Comparison of ENCODE assay signal across 8 cellular contexts in the genomic region with DNA sequence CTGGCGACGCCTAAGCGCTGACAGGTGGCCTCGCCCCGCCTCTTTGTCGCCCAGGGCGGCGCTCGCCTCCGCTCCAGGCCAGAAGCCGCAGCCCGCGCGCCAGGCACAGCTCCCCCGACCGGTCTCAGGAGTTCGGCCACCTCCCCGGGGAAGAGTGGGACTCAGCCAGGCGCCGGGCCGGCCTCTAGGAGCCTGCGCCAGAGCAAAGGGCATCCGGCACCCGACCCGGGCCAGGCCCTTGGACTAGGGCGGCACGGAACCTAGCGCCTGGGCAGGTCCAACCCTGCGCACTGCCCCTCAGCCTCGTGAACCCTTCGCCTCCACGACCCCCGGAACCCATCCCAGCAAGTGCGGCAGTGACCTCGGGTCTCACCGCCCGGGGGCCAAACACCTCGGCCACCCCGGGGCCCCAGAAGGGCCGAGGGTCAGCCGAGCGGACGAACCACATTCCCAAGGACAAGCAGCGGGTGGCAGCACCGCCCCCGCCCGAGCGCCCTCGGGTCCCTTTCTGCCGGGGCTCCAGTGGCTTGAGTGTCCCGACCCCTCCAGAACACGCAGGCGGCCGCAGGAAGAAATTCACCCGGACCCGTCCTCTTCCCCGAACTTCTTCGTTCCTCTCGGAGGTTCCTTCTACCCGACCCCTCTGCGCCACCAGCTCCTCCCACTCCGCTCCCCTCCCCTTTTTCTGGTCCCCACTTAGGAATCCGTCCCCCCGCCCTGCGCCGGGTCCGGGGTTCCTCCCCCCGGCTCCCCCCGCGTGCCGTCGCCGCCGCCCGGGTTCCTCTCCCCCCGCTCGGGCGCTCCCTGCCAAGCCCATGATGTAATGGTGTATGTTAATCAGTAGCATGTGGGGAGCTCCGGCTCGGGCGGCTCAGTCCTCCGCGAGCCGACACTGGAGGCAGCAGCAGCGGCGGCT.
DNase-seq lines count a peak whose midpoint lies in the region; ATAC-seq and TF ChIP-seq lines count a peak whose summit lies in the region.

No MANE protein-coding gene starts in this region.

- peak; percentile 69 for ATAC-seq in HG03354 (IDR thresholded peaks at IDR 0.05; ENCODE audit: poor library complexity, severe bottlenecking, unreplicated experiment)

- peak; percentile 12; the same call in 1 of the 2 replicates for TF ChIP-seq CTCF in C4-2B (conservative IDR thresholded peaks at IDR 0.05)

- DNase-seq in GM19238 (ENCODE audit: insufficient read length, low spot score) (peak; percentile 77), NCI-H748 treated with DMSO at 0.1 percent for 48 hours (lab: John Stamatoyannopoulos, UW) (peak; percentile 32), activated T-cell treated with anti-CD3 and anti-CD28 coated beads for 1 hour (ENCODE audit: low read depth) (peak; percentile 69), epidermal melanocyte (ENCODE audit: insufficient read length, low spot score) (peak; percentile 83), middle frontal gyrus (ENCODE audit: extremely low spot score, low spot score) (peak; percentile 56)
- peak; percentile 40 to 60 for DNase-seq in stimulated activated CD8-positive, alpha-beta memory T cell treated with anti-CD3 and anti-CD28 coated beads, Interleukin-2, amount 100 ng/mL, for 48 hours (ENCODE audit: low read depth in 2 of 2)

- H3K27ac ChIP-seq in C4-2B, result no peak overlapping the region; the same call in 1 of the 2 replicates

Comparison
In these comparisons a context has a peak if more than half of its experiments do, and no peak if none do; other contexts are left out.
1. DNase-seq: peak in every context shown above with its lines; median percentile 83 in epidermal melanocyte; 77 in GM19238; 69 in activated T-cell treated with anti-CD3 and anti-CD28 coated beads for 1 hour; 56 in middle frontal gyrus; 50 in stimulated activated CD8-positive, alpha-beta memory T cell treated with anti-CD3 and anti-CD28 coated beads, Interleukin-2, amount 100 ng/mL, for 48 hours; 32 in NCI-H748 treated with DMSO at 0.1 percent for 48 hours.